Comparison of ENCODE assay signal across 8 cellular contexts in genomic region chr20:50731055-50731929, GRCh38. TPM values are rescaled to one million over a fixed set of nuclear protein-coding genes. Genes with fewer than 3 reads are reported as not detected.
DNase-seq lines count a peak whose midpoint lies in the region; ATAC-seq and TF ChIP-seq lines count a peak whose summit lies in the region.

PARD6B (plus strand) TSS chr20:50731580; CDS start chr20:50731787, 207 bp downstream.

- DNase-seq in DMS79 treated with DMSO at 0.1 percent for 48 hours (lab: John Stamatoyannopoulos, UW) (peak; percentile 97), KG1 (lab: John Stamatoyannopoulos, UW) (peak; percentile 97), PC-9 (peak; percentile 96 to 100)
- peak; percentile 100 for DNase-seq in activated T-cell treated with anti-CD3 and anti-CD28 coated beads, Interleukin-2, amount 50 U/mL, for 4 hours
- peak; percentile 99 for DNase-seq in stimulated activated CD8-positive, alpha-beta memory T cell treated with anti-CD3 and anti-CD28 coated beads, Interleukin-4, amount 100 ng/mL, for 48 hours

- peak within 1 kb of the TSS; percentile 88 for H3K4me3 Mint-ChIP-seq in activated T-cell treated with anti-CD3 and anti-CD28 coated beads, Interleukin-2, amount 50 U/mL, for 4 hours

- CTCF ChIA-PET in PC-9 (lab: Charles Lee): interaction anchor here (0.7 to 0.9 kb wide), 2 partner anchors 18 to 552 kb away, joined by 3 to 4 read pairs; no protein-coding TSS in a partner anchor

- intact Hi-C loops in PC-9 (cut with micrococcal nuclease; ENCODE audit: unreplicated experiment): loop anchor here (1.0 kb wide), 1 partner anchor 30 kb away; no protein-coding TSS in a partner anchor

- H3K36me3 Mint-ChIP-seq in activated T-cell treated with anti-CD3 and anti-CD28 coated beads, Interleukin-2, amount 50 U/mL, for 4 hours (ENCODE audit: insufficient read depth): no peaks in the 10 kb centered on the region

- H3K4me1 ChIP-seq in PC-9 (replicated peaks; ENCODE audit: insufficient read depth) (peaks cover 71% of the 10 kb centered on the region), muscle layer of colon (ENCODE audit: insufficient read depth, low read length) (peaks cover 7% of the 10 kb centered on the region)

- peaks cover 20% of the 10 kb centered on the region for H4K20me1 ChIP-seq in PC-9 (ENCODE audit: insufficient read depth)

- no peak within 1 kb of the TSS for H3K9ac ChIP-seq in muscle layer of colon (ENCODE audit: low read length)

- peak within 1 kb of the TSS; percentile 92 for H3K4me2 ChIP-seq in PC-9

- TF ChIP-seq CTCF in PC-9 (conservative IDR thresholded peaks at IDR 0.05): no peak

- BruUV-seq in PC-9 (replicated peaks; lab: Mats Ljungman, UMichigan): no TSS peak

- peak within 1 kb of the TSS; percentile 75 for H2AFZ ChIP-seq in PC-9

- H3K36me3 ChIP-seq in PC-9 (ENCODE audit: low read depth) (peaks cover 28% of the 10 kb centered on the region), muscle layer of colon (ENCODE audit: insufficient read depth, low read length) (no peaks in the 10 kb centered on the region)

- POLR2A ChIA-PET in PC-9 (lab: Charles Lee; ENCODE audit: unreplicated experiment): interaction anchor here (0.5 to 1.2 kb wide), 10 partner anchors 13 to 143 kb away, joined by 3 to 16 read pairs (median 6); no protein-coding TSS in a partner anchor

- H3K27ac ChIP-seq in PC-9: peak within 1 kb of the TSS; percentile 91
- H3K27ac ChIP-seq in muscle layer of colon (ENCODE audit: low read depth, low read length): peak within 1 kb of the TSS; percentile 68

- peaks cover 73% of the 10 kb centered on the region for H3F3A ChIP-seq in PC-9 (ENCODE audit: insufficient read depth, low read depth)

- ATAC-seq in GM21786 (IDR thresholded peaks at IDR 0.05; ENCODE audit: unreplicated experiment) (peak; percentile 89), esophagus mucosa (peak; percentile 96)
- peak; percentile 91 to 92 for ATAC-seq in activated T-cell treated with anti-CD3 and anti-CD28 coated beads, Interleukin-2, amount 50 U/mL, for 4 hours

- peaks cover 50% of the 10 kb centered on the region for H3K79me2 ChIP-seq in PC-9 (ENCODE audit: low read depth)

- H3K9me3 ChIP-seq in PC-9 (ENCODE audit: insufficient read depth, low read depth): no peaks in the 10 kb centered on the region
- no peaks in the 10 kb centered on the region for H3K9me3 ChIP-seq in muscle layer of colon (ENCODE audit: low read length)

- no peaks in the 10 kb centered on the region for H3K27me3 Mint-ChIP-seq in activated T-cell treated with anti-CD3 and anti-CD28 coated beads, Interleukin-2, amount 50 U/mL, for 4 hours (ENCODE audit: low read depth)

- no peaks in the 10 kb centered on the region for H3K9me2 ChIP-seq in PC-9 (ENCODE audit: insufficient read depth)

- H3K27me3 ChIP-seq in PC-9 (ENCODE audit: insufficient read depth, low read depth): no peaks in the 10 kb centered on the region
- no peaks in the 10 kb centered on the region for H3K27me3 ChIP-seq in muscle layer of colon (ENCODE audit: control insufficient read depth in 1 of 2, insufficient read depth in 2 of 2, low read length in 2 of 2)

- no peaks in the 10 kb centered on the region for H3K9me3 Mint-ChIP-seq in activated T-cell treated with anti-CD3 and anti-CD28 coated beads, Interleukin-2, amount 50 U/mL, for 4 hours

- H3K4me3 ChIP-seq in PC-9 (peak within 1 kb of the TSS; percentile 85), muscle layer of colon (ENCODE audit: low read depth in 1 of 2, low read length in 2 of 2) (peak within 1 kb of the TSS; percentile 74 to 80)

- peaks cover 41% of the 10 kb centered on the region for H3K4me1 Mint-ChIP-seq in activated T-cell treated with anti-CD3 and anti-CD28 coated beads, Interleukin-2, amount 50 U/mL, for 4 hours (ENCODE audit: low read depth)

RNA-seq across cellular contexts. Expression of gene PARD6B, which starts in this region (rescaled TPM):
- total RNA-seq in PC-9 (2021): 52.2 and 80.3 TPM in 2 replicates
- total RNA-seq in activated T-cell treated with anti-CD3 and anti-CD28 coated beads, Interleukin-2, amount 50 U/mL, for 4 hours: 1 to 10 TPM; 6.8 to 9.4 (median 8.4) TPM
- total RNA-seq in esophagus mucosa: 6.5 TPM

Comparison
In these comparisons a context has a peak if more than half of its experiments do, and no peak if none do; other contexts are left out.
1. Peak in every context shown above with its lines: DNase-seq, ATAC-seq, H3K4me3 ChIP-seq and H3K27ac ChIP-seq.